ENCODE assay signal across 10 cellular contexts in genomic region chr20:40797425-40797824, GRCh38.
DNase-seq lines count a peak whose midpoint lies in the region; ATAC-seq and TF ChIP-seq lines count a peak whose summit lies in the region.
"Had no signal": no experiment of that assay in that cellular context is flagged by ENCODE, and none has a peak within 500 bp of the region (broad histone marks: within the 10 kb centered on the region; RNA-seq: fewer than 3 reads in every experiment).

No MANE protein-coding gene starts in this region.

- POLR2A ChIA-PET in SK-N-SH (lab: Yijun Ruan, JAX): no interaction called here

- H4K20me1 ChIP-seq in SK-N-SH (ENCODE audit: insufficient read depth) (no peaks in the 10 kb centered on the region), osteoblast (ENCODE audit: insufficient read depth, low read length) (no peaks in the 10 kb centered on the region)

- no peaks in the 10 kb centered on the region for H3K79me2 ChIP-seq in SK-N-SH (ENCODE audit: insufficient read depth)
- no peaks in the 10 kb centered on the region for H3K79me2 ChIP-seq in osteoblast (ENCODE audit: insufficient read depth, low read length)

- H3K4me1 ChIP-seq in SK-N-SH (ENCODE audit: control insufficient read depth in 1 of 2, insufficient read depth in 2 of 2, low read depth in 1 of 2, low read length in 1 of 2) (no peaks in the 10 kb centered on the region), osteoblast (ENCODE audit: insufficient read depth, low read length) (no peaks in the 10 kb centered on the region)

- no peak for TF ChIP-seq POLR2A in erythroblast (IDR thresholded peaks at IDR 0.05; ENCODE audit: low read length)

- no peaks in the 10 kb centered on the region for H3F3A ChIP-seq in SK-N-SH (replicated peaks; ENCODE audit: insufficient read depth)

- 29% methylated on average over 4 of the region's 4 CpGs for WGBS in SK-N-SH (ENCODE audit: low lambda C conversion rate)

- H3K27ac ChIP-seq in SK-N-SH (ENCODE audit: low read depth in 2 of 2, low read length in 1 of 2) (no peak overlapping the region), osteoblast (ENCODE audit: low read depth, low read length) (no peak overlapping the region)

- H3K4me3 ChIP-seq in SK-N-SH (ENCODE audit: low read depth in 2 of 2, low read length in 1 of 2): no peak overlapping the region; a peak in 1 of 4 replicates
- no peak overlapping the region for H3K4me3 ChIP-seq in osteoblast (ENCODE audit: insufficient read depth, low read length)

- H3K4me2 ChIP-seq in SK-N-SH (no peak overlapping the region), osteoblast (ENCODE audit: insufficient read depth, low read length) (no peak overlapping the region)

- H3K36me3 ChIP-seq in SK-N-SH (replicated peaks in 1 of 2; ENCODE audit: control insufficient read depth in 1 of 2, insufficient read depth in 2 of 2, low read length in 1 of 2) (no peaks in the 10 kb centered on the region), osteoblast (ENCODE audit: insufficient read depth, low read length) (no peaks in the 10 kb centered on the region)

- H3K9me3 ChIP-seq in SK-N-SH (no peaks in the 10 kb centered on the region), osteoblast (ENCODE audit: low read depth, low read length) (no peaks in the 10 kb centered on the region)

- TF ChIP-seq RAD21 in SK-N-SH (IDR thresholded peaks at IDR 0.05; ENCODE audit: low read length): peak; percentile 71

- TF ChIP-seq EP300 in SK-N-SH (IDR thresholded peaks at IDR 0.05; ENCODE audit: borderline replicate concordance in 1 of 2, low read depth in 1 of 2, low read length in 1 of 2): no peak

- CTCF ChIA-PET in SK-N-SH (lab: Yijun Ruan, JAX): interaction anchor here (0.8 to 5.8 kb wide), 28 partner anchors 10 to 542 kb away, joined by 3 to 76 read pairs (median 4); no protein-coding TSS in a partner anchor

- H2AFZ ChIP-seq in SK-N-SH (ENCODE audit: low read depth) (no peak overlapping the region), osteoblast (ENCODE audit: low read length) (no peak overlapping the region)

- no peaks in the 10 kb centered on the region for H3K9me2 ChIP-seq in SK-N-SH

- DNase-seq in SK-N-SH (no peak), LHCN-M2 (ENCODE audit: low read depth) (peak; percentile 1), cerebellar cortex (ENCODE audit: low spot score) (peak; percentile 3), osteoblast (ENCODE audit: insufficient read length, low spot score, missing footprints) (peak; percentile 75), medulla oblongata (ENCODE audit: extremely low spot score) (no peak), erythroblast (lab: John Stamatoyannopoulos, UW) (no peak)
- DNase-seq: activated CD4-positive, alpha-beta T cell treated with anti-CD3 and anti-CD28 coated beads, Interleukin-2, amount 50 U/mL, for 48 hours; EL had no signal

- no peak overlapping the region for H3K9ac ChIP-seq in SK-N-SH

- ATAC-seq in SK-N-SH treated with all-trans-retinoic acid at 6 μM for 48 hours: no peak; the same call in 2 of the 3 replicates
- ATAC-seq in GM21723 (IDR thresholded peaks at IDR 0.05; ENCODE audit: unreplicated experiment): no peak

- no peaks in the 10 kb centered on the region for H3K27me3 ChIP-seq in SK-N-SH (ENCODE audit: insufficient read depth)
- no peaks in the 10 kb centered on the region for H3K27me3 ChIP-seq in osteoblast (ENCODE audit: insufficient read depth, low read length)

- peak; percentile 51 for TF ChIP-seq CTCF in SK-N-SH (IDR thresholded peaks at IDR 0.05)
- TF ChIP-seq CTCF in osteoblast (IDR thresholded peaks at IDR 0.05; ENCODE audit: extremely low read depth, low read depth, low read length): peak; percentile 55

TF ChIP-seq in SK-N-SH, 30 proteins besides CTCF, POLR2A, EP300 and RAD21 (continues in another document):
- TF ChIP-seq POLR2AphosphoS5 (IDR thresholded peaks at IDR 0.05; ENCODE audit: low read depth, low read length): no peak
- TF ChIP-seq ZBTB33 (IDR thresholded peaks at IDR 0.05; ENCODE audit: borderline replicate concordance, low read depth): no peak
- peak; percentile 51; the same call in 1 of the 2 replicates for TF ChIP-seq SMC3 (IDR thresholded peaks at IDR 0.05; ENCODE audit: low read depth, low read length)
- TF ChIP-seq NFIC (IDR thresholded peaks at IDR 0.05; ENCODE audit: borderline replicate concordance): no peak
- TF ChIP-seq RXRA (IDR thresholded peaks at IDR 0.05; ENCODE audit: borderline replicate concordance, low read depth): no peak
- TF ChIP-seq PBX3 (IDR thresholded peaks at IDR 0.05): no peak

TF ChIP-seq in SK-N-SH treated with all-trans-retinoic acid at 6 μM for 48 hours, 23 proteins besides CTCF, POLR2A, EP300 and RAD21:
- TF ChIP-seq ZC3H10 (CRISPR knock-in tag; IDR thresholded peaks at IDR 0.05): no peak
- TF ChIP-seq ZNF565 (CRISPR knock-in tag; conservative IDR thresholded peaks at IDR 0.05; ENCODE audit: low read depth): no peak
- no peak for TF ChIP-seq TOX (CRISPR knock-in tag; IDR thresholded peaks at IDR 0.05; ENCODE audit: borderline replicate concordance)
- no peak for TF ChIP-seq ARNTL (CRISPR knock-in tag; IDR thresholded peaks at IDR 0.05; ENCODE audit: borderline replicate concordance, low read depth)
- no peak for TF ChIP-seq GLIS3 (CRISPR knock-in tag; IDR thresholded peaks at IDR 0.05)
- no peak for TF ChIP-seq CSDC2 (CRISPR knock-in tag; IDR thresholded peaks at IDR 0.05)
- no peak for TF ChIP-seq ISL1 (CRISPR knock-in tag; IDR thresholded peaks at IDR 0.05)
- TF ChIP-seq ZFP3 (CRISPR knock-in tag; IDR thresholded peaks at IDR 0.05): no peak
- no peak for TF ChIP-seq CREB5 (CRISPR knock-in tag; IDR thresholded peaks at IDR 0.05; ENCODE audit: low read depth)
- TF ChIP-seq BACH2 (CRISPR knock-in tag; IDR thresholded peaks at IDR 0.05; ENCODE audit: borderline replicate concordance): no peak
- no peak for TF ChIP-seq CSRNP3 (CRISPR knock-in tag; IDR thresholded peaks at IDR 0.05)
TF ChIP-seq in SK-N-SH treated with all-trans-retinoic acid at 6 μM for 48 hours: peak in this region for 0.

Comparison
In these comparisons a context has a peak if more than half of its experiments do, and no peak if none do; other contexts are left out.
1. DNase-seq: peak in LHCN-M2 (single experiment), cerebellar cortex (single experiment) and osteoblast (single experiment); none in SK-N-SH (single experiment), medulla oblongata (single experiment) and erythroblast (0 of 2).